39 cellular contexts compared by ENCODE assay signal in the genomic region with DNA sequence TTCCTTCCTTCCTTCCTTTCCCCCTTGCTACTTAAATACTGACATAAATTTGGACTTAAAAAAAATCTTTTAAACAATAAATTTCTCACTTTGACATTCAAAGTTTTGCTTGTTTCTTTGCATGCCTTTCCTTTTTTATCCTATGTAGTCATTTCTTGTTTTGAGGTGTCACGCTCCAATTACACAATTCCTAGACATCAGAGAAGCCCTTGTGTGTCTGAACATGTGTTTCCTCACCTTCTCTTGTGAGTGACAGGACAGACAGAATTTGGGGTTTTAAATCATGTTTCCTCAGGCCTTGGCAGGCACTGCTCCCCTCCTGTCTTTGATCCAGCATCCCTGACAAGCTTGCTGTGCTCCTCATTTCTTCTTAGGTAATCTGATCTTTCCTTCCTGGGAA.
DNase-seq lines count a peak whose midpoint lies in the region; ATAC-seq, FAIRE-seq and TF ChIP-seq lines count a peak whose summit lies in the region.
"Had no signal": no experiment of that assay in that cellular context is flagged by ENCODE, and none has a peak within 500 bp of the region (broad histone marks: within the 10 kb centered on the region; RNA-seq: fewer than 3 reads in every experiment).

No MANE protein-coding gene starts in this region.

- no peaks in the 10 kb centered on the region for H3K27me3 ChIP-seq in H7 (ENCODE audit: control insufficient read depth, insufficient read depth, low read length)
- H3K27me3 ChIP-seq in heart right ventricle = no peaks in the 10 kb centered on the region
- H3K27me3 ChIP-seq in HepG2 (ENCODE audit: control insufficient read depth in 1 of 2, insufficient read depth in 2 of 2, low read length in 2 of 2) = no peaks in the 10 kb centered on the region
- H3K27me3 ChIP-seq: neutrophil had no signal

- TF ChIP-seq RAD21 in HepG2 (CRISPR knock-in tag; IDR thresholded peaks at IDR 0.05) = no peak

- H3K36me3 ChIP-seq in H7 (replicated peaks; ENCODE audit: control insufficient read depth, insufficient read depth, low read length) (no peaks in the 10 kb centered on the region), heart right ventricle (peaks cover 0 to 77% (median 8%) of the 10 kb centered on the region in 9 donors), HepG2 (replicated peaks in 1 of 2; ENCODE audit: control insufficient read depth in 1 of 2, insufficient read depth in 2 of 2, low read length in 2 of 2) (no peaks in the 10 kb centered on the region)
- H3K36me3 ChIP-seq: neutrophil, prostate gland had no signal

- no peak for TF ChIP-seq POLR2A in HepG2 (IDR thresholded peaks at IDR 0.05; ENCODE audit: insufficient read depth in 1 of 2, low read depth in 2 of 2, low read length in 2 of 2)

- no peak overlapping the region for H3K4me3 Mint-ChIP-seq in central memory CD8-positive, alpha-beta T cell
- no peak overlapping the region for H3K4me3 Mint-ChIP-seq in osteocyte (ENCODE audit: unreplicated experiment)
- no peak overlapping the region for H3K4me3 Mint-ChIP-seq in activated naive CD8-positive, alpha-beta T cell treated with anti-CD3 and anti-CD28 coated beads for 36 hours
- H3K4me3 Mint-ChIP-seq: activated CD8-positive, alpha-beta memory T cell treated with anti-CD3 and anti-CD28 coated beads, Interleukin-2, amount 10 ng/mL, durations not matched to agents 7 days and 5 days; activated naive CD4-positive, alpha-beta T cell treated with anti-CD3 and anti-CD28 coated beads, Interleukin-2, amount 10 ng/mL, durations not matched to agents 7 days and 5 days; activated T-cell treated with anti-CD3 and anti-CD28 coated beads, Interleukin-2, amount 50 U/mL, for 72 hours; GM23338; mesothelial cell of epicardium; stimulated activated naive CD8-positive, alpha-beta T cell treated with anti-CD3 and anti-CD28 coated beads, Interleukin-15, amount 100 ng/mL, for 72 hours; T-helper 1 cell treated with Interleukin-12 subunit alpha and Interleukin-12 subunit beta and Interleukin-4 antibody, amounts not matched to agents 30 μg/mL and 1 μg/mL, for 36 hours had no signal

- intact Hi-C loops in heart right ventricle (cut with DNase I) = no loop called here
- intact Hi-C loops in HepG2 (cut with micrococcal nuclease; ENCODE audit: unreplicated experiment) = no loop called here

- H2AFZ ChIP-seq in HepG2 (ENCODE audit: low read length) = no peak overlapping the region
- H2AFZ ChIP-seq: GM23338 had no signal

- CTCF ChIA-PET in HepG2 (lab: Yijun Ruan, JAX; ENCODE audit: low intra/inter-chr PET ratio, low total read pairs) = no interaction called here

- H3K27ac ChIP-seq in heart right ventricle (no peak overlapping the region), HepG2 (ENCODE audit: extremely low read length, insufficient read depth, low read length) (no peak overlapping the region)
- H3K27ac ChIP-seq: KMS-11, left ventricle myocardium inferior, neutrophil, prostate gland, SK-N-MC had no signal

- H3K4me1 ChIP-seq in heart right ventricle (peaks cover 9 to 43% (median 25%) of the 10 kb centered on the region in 9 donors), HepG2 (ENCODE audit: insufficient read depth, low read length) (no peaks in the 10 kb centered on the region)
- H3K4me1 ChIP-seq: Caco-2, prostate gland had no signal

- H3K9me3 ChIP-seq in heart right ventricle (no peaks in the 10 kb centered on the region), HepG2 (ENCODE audit: low read length) (no peaks in the 10 kb centered on the region)
- H3K9me3 ChIP-seq: Caco-2, left ventricle myocardium inferior, neutrophil, prostate gland, thoracic aorta had no signal

- DNase-seq in H7 = peak; percentile 12
- DNase-seq in NOMO-1 treated with DMSO at 0.1 percent for 48 hours (lab: John Stamatoyannopoulos, UW; ENCODE audit: unreplicated experiment) = peak; percentile 50
- DNase-seq in central memory CD8-positive, alpha-beta T cell (ENCODE audit: low spot score in 2 of 2) = no peak
- DNase-seq in osteocyte (ENCODE audit: extremely low spot score, unreplicated experiment) = no peak
- no peak for DNase-seq in heart right ventricle
- no peak for DNase-seq in HepG2 (ENCODE audit: low spot score)
- DNase-seq in NCI-H748 (lab: John Stamatoyannopoulos, UW; ENCODE audit: unreplicated experiment) = no peak
- DNase-seq in activated naive CD8-positive, alpha-beta T cell treated with anti-CD3 and anti-CD28 coated beads for 36 hours = no peak
- DNase-seq: activated CD4-positive, alpha-beta T cell treated with anti-CD3 and anti-CD28 coated beads, Interleukin-2, amount 50 U/mL, for 1 hour; activated CD4-positive, CD25-positive, alpha-beta regulatory T cell; activated CD8-positive, alpha-beta memory T cell treated with anti-CD3 and anti-CD28 coated beads, Interleukin-2, amount 10 ng/mL, durations not matched to agents 7 days and 5 days; activated naive CD4-positive, alpha-beta T cell treated with anti-CD3 and anti-CD28 coated beads, Interleukin-2, amount 10 ng/mL, durations not matched to agents 7 days and 5 days; activated T-cell treated with anti-CD3 and anti-CD28 coated beads, Interleukin-2, amount 50 U/mL, for 72 hours; anterior cingulate cortex; C1 segment of cervical spinal cord; Caco-2; DMS79; effector CD8-positive, alpha-beta T cell; GDM1; islet precursor cell; left ventricle myocardium inferior; MM.1S; NCI-H1436 treated with DMSO at 0.1 percent for 48 hours; NCI-H446; NCI-H774; RPMI8226; stimulated activated CD8-positive, alpha-beta memory T cell treated with anti-CD3 and anti-CD28 coated beads, Interleukin-4, amount 100 ng/mL, for 48 hours; stimulated activated naive CD8-positive, alpha-beta T cell treated with anti-CD3 and anti-CD28 coated beads, Interleukin-15, amount 100 ng/mL, for 72 hours had no signal

- H3K4me2 ChIP-seq in HepG2 (ENCODE audit: low read depth, low read length) = no peak overlapping the region
- H3K4me2 ChIP-seq: GM23338, KMS-11 had no signal

- H3K4me3 ChIP-seq in H7 (ENCODE audit: insufficient read depth, low read depth, low read length) (no peak overlapping the region), heart right ventricle (no peak overlapping the region), HepG2 (replicated peaks in 1 of 3; ENCODE audit: insufficient read depth in 1 of 3, low read depth in 2 of 3, low read length in 3 of 3) (no peak overlapping the region)
- H3K4me3 ChIP-seq: GM23338, left ventricle myocardium inferior, prostate gland, SK-N-MC, thoracic aorta had no signal

- H3K9ac ChIP-seq in HepG2 (ENCODE audit: insufficient read depth, low read depth, low read length) = no peak overlapping the region
- H3K9ac ChIP-seq: KMS-11 had no signal

- peak overlapping the region; percentile 74 for H3K27ac Mint-ChIP-seq in central memory CD8-positive, alpha-beta T cell (ENCODE audit: low read depth)
- peak overlapping the region; percentile 5 for H3K27ac Mint-ChIP-seq in osteocyte (ENCODE audit: unreplicated experiment)
- no peak overlapping the region for H3K27ac Mint-ChIP-seq in activated naive CD8-positive, alpha-beta T cell treated with anti-CD3 and anti-CD28 coated beads for 36 hours
- H3K27ac Mint-ChIP-seq: activated CD8-positive, alpha-beta memory T cell treated with anti-CD3 and anti-CD28 coated beads, Interleukin-2, amount 10 ng/mL, durations not matched to agents 7 days and 5 days; activated naive CD4-positive, alpha-beta T cell treated with anti-CD3 and anti-CD28 coated beads, Interleukin-2, amount 10 ng/mL, durations not matched to agents 7 days and 5 days; activated T-cell treated with anti-CD3 and anti-CD28 coated beads, Interleukin-2, amount 50 U/mL, for 72 hours; GM23338; mesothelial cell of epicardium; stimulated activated naive CD8-positive, alpha-beta T cell treated with anti-CD3 and anti-CD28 coated beads, Interleukin-15, amount 100 ng/mL, for 72 hours; T-helper 1 cell treated with Interleukin-12 subunit alpha and Interleukin-12 subunit beta and Interleukin-4 antibody, amounts not matched to agents 30 μg/mL and 1 μg/mL, for 36 hours had no signal

- TF ChIP-seq EP300 in HepG2 (IDR thresholded peaks at IDR 0.05; ENCODE audit: low read depth in 2 of 2, low read length in 2 of 2) (no peak), HepG2 (CRISPR knock-in tag; IDR thresholded peaks at IDR 0.05; ENCODE audit: borderline replicate concordance) (no peak)

- no peak for FAIRE-seq in HepG2 (lab: Jason Lieb, UNC)
- FAIRE-seq: colon, TTC549 had no signal

- no peaks in the 10 kb centered on the region for H3K9me3 Mint-ChIP-seq in central memory CD8-positive, alpha-beta T cell
- H3K9me3 Mint-ChIP-seq in osteocyte (ENCODE audit: unreplicated experiment) = no peaks in the 10 kb centered on the region
- H3K9me3 Mint-ChIP-seq in activated naive CD8-positive, alpha-beta T cell treated with anti-CD3 and anti-CD28 coated beads for 36 hours = no peaks in the 10 kb centered on the region
- H3K9me3 Mint-ChIP-seq: activated naive CD4-positive, alpha-beta T cell treated with anti-CD3 and anti-CD28 coated beads, Interleukin-2, amount 10 ng/mL, durations not matched to agents 7 days and 5 days; activated T-cell treated with anti-CD3 and anti-CD28 coated beads, Interleukin-2, amount 50 U/mL, for 72 hours; GM23338; mesothelial cell of epicardium; stimulated activated naive CD8-positive, alpha-beta T cell treated with anti-CD3 and anti-CD28 coated beads, Interleukin-15, amount 100 ng/mL, for 72 hours; T-helper 1 cell treated with Interleukin-12 subunit alpha and Interleukin-12 subunit beta and Interleukin-4 antibody, amounts not matched to agents 30 μg/mL and 1 μg/mL, for 36 hours had no signal

- BruUV-seq in HepG2 (replicated peaks; lab: Mats Ljungman, UMichigan) = no TSS peak

- in situ Hi-C loops in HepG2 (cut with HindIII; ENCODE audit: extremely low pct_ligation_motif_present, low pct_unique_long_range_greater_than_20kb) = no loop called here

- TF ChIP-seq CTCF in osteocyte (IDR thresholded peaks at IDR 0.05) = no peak
- TF ChIP-seq CTCF in heart right ventricle (IDR thresholded peaks at IDR 0.05) = no peak
- no peak for TF ChIP-seq CTCF in HepG2 (CRISPR knock-in tag; IDR thresholded peaks at IDR 0.05)

- ATAC-seq in central memory CD8-positive, alpha-beta T cell (replicated peaks; ENCODE audit: extremely low read depth, poor library complexity, severe bottlenecking) = no peak
- ATAC-seq in heart right ventricle = no peak
- ATAC-seq in HepG2 = no peak
- ATAC-seq: activated CD8-positive, alpha-beta memory T cell treated with anti-CD3 and anti-CD28 coated beads, Interleukin-2, amount 10 ng/mL, durations not matched to agents 7 days and 5 days; activated T-cell treated with anti-CD3 and anti-CD28 coated beads, Interleukin-2, amount 50 U/mL, for 72 hours; GM23338; sciatic nerve; stimulated activated naive CD8-positive, alpha-beta T cell treated with anti-CD3 and anti-CD28 coated beads, Interleukin-15, amount 100 ng/mL, for 72 hours had no signal

- 69 to 77% methylated on average over 1 of the region's 1 CpG for WGBS in heart right ventricle, 2 donors
- whole genome bisulfite sequencing in HepG2 (ENCODE audit: low lambda C conversion rate) = 84% methylated on average over 1 of the region's 1 CpG

- H4K20me1 ChIP-seq in HepG2 (ENCODE audit: insufficient read depth, low read length) = no peaks in the 10 kb centered on the region

- H3K4me1 Mint-ChIP-seq in central memory CD8-positive, alpha-beta T cell = no peaks in the 10 kb centered on the region
- peaks cover 16% of the 10 kb centered on the region for H3K4me1 Mint-ChIP-seq in osteocyte (ENCODE audit: unreplicated experiment)
- H3K4me1 Mint-ChIP-seq in activated naive CD8-positive, alpha-beta T cell treated with anti-CD3 and anti-CD28 coated beads for 36 hours = no peaks in the 10 kb centered on the region
- H3K4me1 Mint-ChIP-seq: activated CD8-positive, alpha-beta memory T cell treated with anti-CD3 and anti-CD28 coated beads, Interleukin-2, amount 10 ng/mL, durations not matched to agents 7 days and 5 days; activated naive CD4-positive, alpha-beta T cell treated with anti-CD3 and anti-CD28 coated beads, Interleukin-2, amount 10 ng/mL, durations not matched to agents 7 days and 5 days; GM23338; mesothelial cell of epicardium; stimulated activated naive CD8-positive, alpha-beta T cell treated with anti-CD3 and anti-CD28 coated beads, Interleukin-15, amount 100 ng/mL, for 72 hours had no signal

- POLR2A ChIA-PET in HepG2 (lab: Yijun Ruan, JAX) = no interaction called here

- peaks cover 8% of the 10 kb centered on the region for H3K36me3 Mint-ChIP-seq in central memory CD8-positive, alpha-beta T cell (ENCODE audit: insufficient read depth)
- H3K36me3 Mint-ChIP-seq in osteocyte (ENCODE audit: unreplicated experiment) = peaks cover 28% of the 10 kb centered on the region
- peaks cover 3% of the 10 kb centered on the region for H3K36me3 Mint-ChIP-seq in activated naive CD8-positive, alpha-beta T cell treated with anti-CD3 and anti-CD28 coated beads for 36 hours
- H3K36me3 Mint-ChIP-seq: activated CD8-positive, alpha-beta memory T cell treated with anti-CD3 and anti-CD28 coated beads, Interleukin-2, amount 10 ng/mL, durations not matched to agents 7 days and 5 days; activated naive CD4-positive, alpha-beta T cell treated with anti-CD3 and anti-CD28 coated beads, Interleukin-2, amount 10 ng/mL, durations not matched to agents 7 days and 5 days had no signal

- H3K79me2 ChIP-seq in HepG2 (ENCODE audit: insufficient read depth, low read length) = no peaks in the 10 kb centered on the region

- no peaks in the 10 kb centered on the region for H3K27me3 Mint-ChIP-seq in central memory CD8-positive, alpha-beta T cell
- no peaks in the 10 kb centered on the region for H3K27me3 Mint-ChIP-seq in osteocyte (ENCODE audit: unreplicated experiment)
- no peaks in the 10 kb centered on the region for H3K27me3 Mint-ChIP-seq in activated naive CD8-positive, alpha-beta T cell treated with anti-CD3 and anti-CD28 coated beads for 36 hours
- H3K27me3 Mint-ChIP-seq: activated CD8-positive, alpha-beta memory T cell treated with anti-CD3 and anti-CD28 coated beads, Interleukin-2, amount 10 ng/mL, durations not matched to agents 7 days and 5 days; activated naive CD4-positive, alpha-beta T cell treated with anti-CD3 and anti-CD28 coated beads, Interleukin-2, amount 10 ng/mL, durations not matched to agents 7 days and 5 days; stimulated activated naive CD8-positive, alpha-beta T cell treated with anti-CD3 and anti-CD28 coated beads, Interleukin-15, amount 100 ng/mL, for 72 hours had no signal

Comparison
In these comparisons a context has a peak if more than half of its experiments do, and no peak if none do; other contexts are left out.
1. DNase-seq: peak in H7 (single experiment) and NOMO-1 treated with DMSO at 0.1 percent for 48 hours (single experiment); none in central memory CD8-positive, alpha-beta T cell (0 of 2), osteocyte (single experiment), heart right ventricle (0 of 2), HepG2 (single experiment), NCI-H748 (single experiment) and activated naive CD8-positive, alpha-beta T cell treated with anti-CD3 and anti-CD28 coated beads for 36 hours (single experiment).